In the genomic region with DNA sequence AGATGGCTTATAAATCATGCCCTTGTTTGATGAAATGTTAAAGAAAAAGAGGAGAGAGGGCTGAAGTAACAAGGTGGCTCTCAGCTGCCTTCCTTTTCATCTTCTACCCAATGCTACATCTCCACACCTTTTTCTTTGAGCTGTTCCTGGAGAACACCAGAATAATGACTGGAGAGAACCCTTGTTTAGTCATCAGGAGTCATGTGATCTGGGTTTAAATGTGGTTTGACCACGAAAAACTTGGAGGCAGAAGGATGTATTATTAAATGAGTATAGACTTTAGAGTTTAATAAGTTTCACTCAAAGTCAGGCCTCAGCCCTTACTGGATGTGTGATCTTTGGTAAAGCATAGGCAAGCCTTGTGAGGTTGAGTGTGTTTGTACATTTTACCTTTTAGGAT, we compare ENCODE assay signal across 8 cellular contexts.
DNase-seq lines count a peak whose midpoint lies in the region; ATAC-seq, FAIRE-seq and TF ChIP-seq lines count a peak whose summit lies in the region.

No MANE protein-coding gene starts in this region.

- H3K9ac ChIP-seq in K562 (ENCODE audit: insufficient read depth in 1 of 2, low read depth in 2 of 2, low read length in 2 of 2) (no peak overlapping the region), smooth muscle cell (ENCODE audit: low read depth) (no peak overlapping the region)

- no peaks in the 10 kb centered on the region for H3K36me3 ChIP-seq in K562 (ENCODE audit: control insufficient read depth, insufficient read depth, low read length)
- no peaks in the 10 kb centered on the region for H3K36me3 ChIP-seq in smooth muscle cell (ENCODE audit: low read depth)
- no peaks in the 10 kb centered on the region for H3K36me3 ChIP-seq in left ventricle myocardium inferior

- BruUV-seq in K562 (replicated peaks; lab: Mats Ljungman, UMichigan), result no TSS peak

- peaks cover 3 to 27% of the 10 kb centered on the region in 2 experiments; a peak in 3 of 5 replicates for H3K4me1 ChIP-seq in K562 (replicated peaks in 1 of 2; ENCODE audit: control insufficient read depth in 2 of 2, insufficient read depth in 2 of 2, low read length in 2 of 2)
- peaks cover 9% of the 10 kb centered on the region for H3K4me1 ChIP-seq in smooth muscle cell (ENCODE audit: low read depth)
- peaks cover 9% of the 10 kb centered on the region for H3K4me1 ChIP-seq in left ventricle myocardium inferior

- POLR2A ChIA-PET in K562 (lab: Yijun Ruan, JAX), result interaction anchor here (1.0 kb wide), 1 partner anchor 21 kb away, joined by 3 read pairs; no protein-coding TSS in a partner anchor

- H3K27ac ChIP-seq in K562 (ENCODE audit: extremely low read depth, low read depth, low read length) (no peak overlapping the region), smooth muscle cell (ENCODE audit: low read depth) (no peak overlapping the region), left ventricle myocardium inferior (replicated peaks) (no peak overlapping the region)

- TF ChIP-seq RAD21 in K562 (CRISPR knock-in tag; conservative IDR thresholded peaks at IDR 0.05 in 1 of 2, IDR thresholded peaks at IDR 0.05 in 1 of 2), result no peak

- H2AFZ ChIP-seq in K562 (ENCODE audit: low read depth, low read length) (no peak overlapping the region), smooth muscle cell (ENCODE audit: low read depth) (no peak overlapping the region)

- TF ChIP-seq EP300 in K562 (IDR thresholded peaks at IDR 0.05; ENCODE audit: low read length), result no peak

- no peaks in the 10 kb centered on the region for H3K9me1 ChIP-seq in K562 (ENCODE audit: control insufficient read depth, insufficient read depth, low read length)

- no peak overlapping the region for H3K4me3 ChIP-seq in K562
- H3K4me3 ChIP-seq in smooth muscle cell, result no peak overlapping the region
- H3K4me3 ChIP-seq in left ventricle myocardium inferior, result no peak overlapping the region

- WGBS in K562 (ENCODE audit: insufficient coverage, low coverage, missing lambda C conversion rate), result 9% methylated on average over 1 of the region's 1 CpG
- 44% methylated on average over 1 of the region's 1 CpG for WGBS in smooth muscle cell (ENCODE audit: low lambda C conversion rate)

- H4K20me1 ChIP-seq in K562 (replicated peaks; ENCODE audit: control insufficient read depth, insufficient read depth, low read length), result no peaks in the 10 kb centered on the region
- no peaks in the 10 kb centered on the region for H4K20me1 ChIP-seq in smooth muscle cell (ENCODE audit: low read depth)

- no peaks in the 10 kb centered on the region for H3K79me2 ChIP-seq in K562 (ENCODE audit: control insufficient read depth, insufficient read depth, low read length)
- H3K79me2 ChIP-seq in smooth muscle cell (ENCODE audit: low read depth), result no peaks in the 10 kb centered on the region

- TF ChIP-seq CTCF in K562 (IDR thresholded peaks at IDR 0.05 in 2 of 3, conservative IDR thresholded peaks at IDR 0.05 in 1 of 3; ENCODE audit: insufficient read depth in 2 of 3, low read depth in 1 of 3, low read length in 3 of 3) (no peak), smooth muscle cell (IDR thresholded peaks at IDR 0.05; ENCODE audit: borderline replicate concordance, insufficient read depth, poor library complexity, severe bottlenecking) (no peak), left ventricle myocardium inferior (IDR thresholded peaks at IDR 0.05; ENCODE audit: borderline replicate concordance) (no peak)

- intact Hi-C loops in K562 (cut with micrococcal nuclease), result no loop called here
- intact Hi-C loops in left ventricle myocardium inferior (cut with micrococcal nuclease), result no loop called here

- no peak for FAIRE-seq in K562 (lab: Jason Lieb, UNC)

- peak; percentile 2 for ATAC-seq in GM19351 (IDR thresholded peaks at IDR 0.05; ENCODE audit: unreplicated experiment)
- ATAC-seq in K562, result no peak; the same call in 2 of the 3 replicates

- no peak overlapping the region for H3K4me2 ChIP-seq in K562 (ENCODE audit: insufficient read depth, low read length)
- no peak overlapping the region for H3K4me2 ChIP-seq in smooth muscle cell

- no peaks in the 10 kb centered on the region for H3F3A ChIP-seq in smooth muscle cell (ENCODE audit: low read depth)

- no peaks in the 10 kb centered on the region for H3K9me3 ChIP-seq in K562 (replicated peaks; ENCODE audit: control insufficient read depth, insufficient read depth, low read depth, low read length)
- H3K9me3 ChIP-seq in smooth muscle cell (replicated peaks; ENCODE audit: low read depth), result no peaks in the 10 kb centered on the region
- H3K9me3 ChIP-seq in left ventricle myocardium inferior (replicated peaks), result no peaks in the 10 kb centered on the region

- DNase-seq in A172 (ENCODE audit: low spot score) (peak; percentile 38), LHCN-M2 (ENCODE audit: low read depth) (peak; percentile 75), K562 (ENCODE audit: extremely low read depth in 1 of 4, low spot score in 3 of 4) (no peak), smooth muscle cell (lab: John Stamatoyannopoulos, UW; ENCODE audit: unreplicated experiment) (no peak), left ventricle myocardium inferior (no peak), epidermal melanocyte (ENCODE audit: insufficient read length, low spot score) (no peak)
- no peak for DNase-seq in effector CD4-positive, alpha-beta T cell

- no peak for TF ChIP-seq POLR2A in K562 (conservative IDR thresholded peaks at IDR 0.05)

- H3K27me3 ChIP-seq in K562 (ENCODE audit: control insufficient read depth in 2 of 2, insufficient read depth in 2 of 2, low read length in 2 of 2) (no peaks in the 10 kb centered on the region), smooth muscle cell (ENCODE audit: low read depth) (no peaks in the 10 kb centered on the region), left ventricle myocardium inferior (ENCODE audit: low read depth) (no peaks in the 10 kb centered on the region)

- in situ Hi-C loops in K562 (cut with MboI), result no loop called here

- CTCF ChIA-PET in K562 (lab: Yijun Ruan, JAX; ENCODE audit: low intra/inter-chr PET ratio), result no interaction called here

TF ChIP-seq in K562, 482 proteins besides CTCF, POLR2A, EP300 and RAD21 (continues in another document):
- TF ChIP-seq TOE1 (IDR thresholded peaks at IDR 0.05; ENCODE audit: borderline replicate concordance) (peak; percentile 57; the same call in 1 of the 2 replicates), TOE1 (CRISPR knock-in tag; IDR thresholded peaks at IDR 0.05; ENCODE audit: borderline replicate concordance, low read depth) (no peak), NFIX (CRISPR knock-in tag; IDR thresholded peaks at IDR 0.05; ENCODE audit: low read depth) (no peak), SREBF2 (CRISPR knock-in tag; IDR thresholded peaks at IDR 0.05) (no peak), ZNF318 (IDR thresholded peaks at IDR 0.05; ENCODE audit: borderline replicate concordance in 1 of 2, low read depth in 1 of 2) (no peak), MXI1 (IDR thresholded peaks at IDR 0.05; ENCODE audit: low read depth, low read length) (no peak), FOXK2 (conservative IDR thresholded peaks at IDR 0.05 in 1 of 2, IDR thresholded peaks at IDR 0.05 in 1 of 2; ENCODE audit: low read depth in 2 of 2) (no peak)

Comparison
In these comparisons a context has a peak if more than half of its experiments do, and no peak if none do; other contexts are left out.
1. DNase-seq: peak in A172 (single experiment) and LHCN-M2 (single experiment); none in K562 (0 of 4), smooth muscle cell (single experiment), left ventricle myocardium inferior (single experiment), effector CD4-positive, alpha-beta T cell (single experiment) and epidermal melanocyte (single experiment).